Comparison of ENCODE assay signal across 1 cellular context in the genomic region with DNA sequence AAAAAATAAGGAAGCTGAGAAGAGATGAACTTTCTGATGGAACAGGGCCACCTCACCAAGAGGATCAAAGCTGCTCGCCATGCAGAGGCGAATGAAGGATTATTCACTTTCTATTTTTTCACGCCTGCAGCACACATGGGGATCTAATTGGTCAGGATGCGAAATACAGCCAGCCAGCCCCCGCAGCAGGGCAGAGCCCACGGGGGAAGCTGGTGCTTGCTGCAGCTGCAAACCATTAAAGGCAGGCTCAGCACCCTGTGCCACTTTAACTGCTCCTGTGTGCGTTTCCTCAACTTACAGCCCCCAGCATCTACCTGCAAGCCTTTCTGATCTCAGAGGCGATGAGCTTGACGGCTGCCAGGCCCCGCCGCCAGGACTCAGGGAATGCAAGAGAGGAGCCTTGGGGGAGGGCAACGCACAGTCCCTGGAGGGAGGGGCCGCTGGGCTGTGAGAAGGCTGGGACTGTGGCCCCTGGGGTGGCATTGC.
TF ChIP-seq lines count a peak whose summit lies in the region.

No MANE protein-coding gene starts in this region.

TF ChIP-seq in HCT116, 20 proteins besides CTCF, POLR2A, EP300 and RAD21 (continued from another document):
- TF ChIP-seq, protein P1, sequence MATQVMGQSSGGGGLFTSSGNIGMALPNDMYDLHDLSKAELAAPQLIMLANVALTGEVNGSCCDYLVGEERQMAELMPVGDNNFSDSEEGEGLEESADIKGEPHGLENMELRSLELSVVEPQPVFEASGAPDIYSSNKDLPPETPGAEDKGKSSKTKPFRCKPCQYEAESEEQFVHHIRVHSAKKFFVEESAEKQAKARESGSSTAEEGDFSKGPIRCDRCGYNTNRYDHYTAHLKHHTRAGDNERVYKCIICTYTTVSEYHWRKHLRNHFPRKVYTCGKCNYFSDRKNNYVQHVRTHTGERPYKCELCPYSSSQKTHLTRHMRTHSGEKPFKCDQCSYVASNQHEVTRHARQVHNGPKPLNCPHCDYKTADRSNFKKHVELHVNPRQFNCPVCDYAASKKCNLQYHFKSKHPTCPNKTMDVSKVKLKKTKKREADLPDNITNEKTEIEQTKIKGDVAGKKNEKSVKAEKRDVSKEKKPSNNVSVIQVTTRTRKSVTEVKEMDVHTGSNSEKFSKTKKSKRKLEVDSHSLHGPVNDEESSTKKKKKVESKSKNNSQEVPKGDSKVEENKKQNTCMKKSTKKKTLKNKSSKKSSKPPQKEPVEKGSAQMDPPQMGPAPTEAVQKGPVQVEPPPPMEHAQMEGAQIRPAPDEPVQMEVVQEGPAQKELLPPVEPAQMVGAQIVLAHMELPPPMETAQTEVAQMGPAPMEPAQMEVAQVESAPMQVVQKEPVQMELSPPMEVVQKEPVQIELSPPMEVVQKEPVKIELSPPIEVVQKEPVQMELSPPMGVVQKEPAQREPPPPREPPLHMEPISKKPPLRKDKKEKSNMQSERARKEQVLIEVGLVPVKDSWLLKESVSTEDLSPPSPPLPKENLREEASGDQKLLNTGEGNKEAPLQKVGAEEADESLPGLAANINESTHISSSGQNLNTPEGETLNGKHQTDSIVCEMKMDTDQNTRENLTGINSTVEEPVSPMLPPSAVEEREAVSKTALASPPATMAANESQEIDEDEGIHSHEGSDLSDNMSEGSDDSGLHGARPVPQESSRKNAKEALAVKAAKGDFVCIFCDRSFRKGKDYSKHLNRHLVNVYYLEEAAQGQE (IDR thresholded peaks at IDR 0.05; ENCODE audit: low read depth): no peak
TF ChIP-seq in HCT116: peak in this region for 1.
